In the genomic region with DNA sequence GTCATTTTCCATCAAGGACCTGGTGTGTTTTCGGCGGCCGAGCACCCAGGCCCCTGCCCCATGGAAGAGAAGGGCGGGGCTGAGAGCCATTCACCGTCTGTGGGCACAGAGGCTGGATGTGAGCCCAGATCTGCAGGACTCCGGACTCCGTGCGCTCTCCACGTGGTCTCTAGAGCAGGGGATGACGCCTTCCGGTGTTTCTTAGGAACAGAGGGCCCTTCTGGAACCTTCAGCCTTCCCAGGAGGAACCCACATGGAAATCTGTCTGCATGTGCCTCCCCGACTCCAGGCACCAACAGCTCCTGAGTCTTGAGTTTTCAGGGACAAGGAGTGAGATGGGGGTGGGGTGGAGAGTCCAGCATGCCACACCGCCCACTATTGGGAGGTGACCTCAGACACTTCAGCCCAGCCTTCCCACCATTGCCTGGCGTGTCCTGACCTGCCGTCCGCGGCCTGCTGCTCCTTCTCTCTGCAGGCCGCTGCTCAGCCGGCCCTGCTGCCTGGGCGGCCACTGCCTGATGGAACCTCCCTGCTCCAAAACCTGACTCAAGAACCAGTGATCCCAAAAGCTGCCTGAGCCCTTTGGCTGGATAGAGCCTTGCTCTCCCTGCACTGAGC, we compare ENCODE assay signal across 9 cellular contexts. TPM values are rescaled to one million over a fixed set of nuclear protein-coding genes. Genes with fewer than 3 reads are reported as not detected.
DNase-seq lines count a peak whose midpoint lies in the region; ATAC-seq, FAIRE-seq and TF ChIP-seq lines count a peak whose summit lies in the region.
"Had no signal": no experiment of that assay in that cellular context is flagged by ENCODE, and none has a peak within 500 bp of the region (broad histone marks: within the 10 kb centered on the region; RNA-seq: fewer than 3 reads in every experiment).

No MANE protein-coding gene starts in this region.

- H2AFZ ChIP-seq in K562 (ENCODE audit: low read depth, low read length): peak overlapping the region; percentile 73

- intact Hi-C loops in K562 (cut with micrococcal nuclease): loop anchor here (10.0 kb wide), 1 partner anchor 149 kb away; no protein-coding TSS in a partner anchor

- ATAC-seq in K562: peak; percentile 21
- ATAC-seq in GM21423 (IDR thresholded peaks at IDR 0.05; ENCODE audit: unreplicated experiment): no peak

- H3K36me3 ChIP-seq in K562 (ENCODE audit: control insufficient read depth, insufficient read depth, low read length): no peaks in the 10 kb centered on the region

- no peaks in the 10 kb centered on the region for H3K27me3 ChIP-seq in K562 (ENCODE audit: control insufficient read depth in 2 of 2, insufficient read depth in 2 of 2, low read length in 2 of 2)

- TF ChIP-seq EP300 in K562 (IDR thresholded peaks at IDR 0.05; ENCODE audit: low read length): no peak

- CTCF ChIA-PET in K562 (lab: Yijun Ruan, JAX; ENCODE audit: low intra/inter-chr PET ratio): no interaction called here

- peak overlapping the region; percentile 3; the same call in 1 of the 2 replicates for H3K4me2 ChIP-seq in K562 (ENCODE audit: insufficient read depth, low read length)

- FAIRE-seq in K562 (lab: Jason Lieb, UNC): no peak

- POLR2A ChIA-PET in K562 (lab: Yijun Ruan, JAX): interaction anchor here (0.5 kb wide), 1 partner anchor 334 kb away, joined by 3 read pairs; no protein-coding TSS in a partner anchor

- TF ChIP-seq CTCF in K562 (IDR thresholded peaks at IDR 0.05 in 2 of 3, conservative IDR thresholded peaks at IDR 0.05 in 1 of 3; ENCODE audit: insufficient read depth in 2 of 3, low read depth in 1 of 3, low read length in 3 of 3): 0 out of 6 replicates have a peak, but pooled peaks of 1 of the 3 experiments have one; percentile 11

- no TSS peak for BruUV-seq in K562 (replicated peaks; lab: Mats Ljungman, UMichigan)

- H3K4me1 ChIP-seq in K562 (replicated peaks in 1 of 2; ENCODE audit: control insufficient read depth in 2 of 2, insufficient read depth in 2 of 2, low read length in 2 of 2): peaks cover 19 to 78% of the 10 kb centered on the region in 2 experiments

- TF ChIP-seq POLR2A in K562 (conservative IDR thresholded peaks at IDR 0.05): no peak

- peaks cover 22% of the 10 kb centered on the region for H3K79me2 ChIP-seq in K562 (ENCODE audit: control insufficient read depth, insufficient read depth, low read length)

- H3K27ac ChIP-seq in K562 (ENCODE audit: extremely low read depth, low read depth, low read length) (no peak overlapping the region), skin epidermis (peak overlapping the region in 11 of 21 experiments; percentile 19 to 97 (median 83))

- WGBS in K562 (ENCODE audit: insufficient coverage, low coverage, missing lambda C conversion rate): 40% methylated on average over 13 of the region's 20 CpGs

- H3K4me3 ChIP-seq in K562: no peak overlapping the region
- no peak overlapping the region for H3K4me3 ChIP-seq in skin epidermis

- H3K9ac ChIP-seq in K562 (ENCODE audit: insufficient read depth in 1 of 2, low read depth in 2 of 2, low read length in 2 of 2): peak overlapping the region in 1 of 2 experiments; percentile 38; a peak in 2 of 4 replicates

- peaks cover 5% of the 10 kb centered on the region for H3K9me1 ChIP-seq in K562 (ENCODE audit: control insufficient read depth, insufficient read depth, low read length)

- TF ChIP-seq RAD21 in K562 (CRISPR knock-in tag; conservative IDR thresholded peaks at IDR 0.05 in 1 of 2, IDR thresholded peaks at IDR 0.05 in 1 of 2): no peak

- H4K20me1 ChIP-seq in K562 (replicated peaks; ENCODE audit: control insufficient read depth, insufficient read depth, low read length): no peaks in the 10 kb centered on the region; the same call in none of the 2 replicates

- in situ Hi-C loops in K562 (cut with MboI): no loop called here

- H3K9me3 ChIP-seq in K562 (replicated peaks; ENCODE audit: control insufficient read depth, insufficient read depth, low read depth, low read length): no peaks in the 10 kb centered on the region

- DNase-seq in HPDE6-E6E7 (ENCODE audit: extremely low spot score): peak; percentile 90
- peak; percentile 48 to 58 (median 56) for DNase-seq in K562 (ENCODE audit: extremely low read depth in 1 of 4, low spot score in 3 of 4)
- DNase-seq in iPS-NIHi7 (ENCODE audit: extremely low spot score): peak; percentile 50
- DNase-seq in T-helper 9 cell: no peak
- DNase-seq in NCI-H446 (lab: John Stamatoyannopoulos, UW): no peak
- DNase-seq in stimulated activated CD4-positive, alpha-beta T cell treated with anti-CD3 and anti-CD28 coated beads, Interleukin-4, amount 100 ng/mL, for 1 hour: no peak
- DNase-seq: NCI-H187 treated with DMSO at 0.1 percent for 48 hours had no signal

TF ChIP-seq in K562, 482 proteins besides CTCF, POLR2A, EP300 and RAD21 (continues in another document):
- TF ChIP-seq HDAC6 (IDR thresholded peaks at IDR 0.05; ENCODE audit: low read depth, low read length) (no peak), POLR3G (IDR thresholded peaks at IDR 0.05; ENCODE audit: extremely low read depth, insufficient read length, insufficient replicate concordance) (no peak), BRCA1 (IDR thresholded peaks at IDR 0.05) (no peak), BRCA1 (CRISPR knock-in tag; IDR thresholded peaks at IDR 0.05) (no peak), BCOR (IDR thresholded peaks at IDR 0.05) (no peak), FOXP1 (CRISPR knock-in tag; IDR thresholded peaks at IDR 0.05) (no peak), KLF16 (IDR thresholded peaks at IDR 0.05) (no peak), DDX20 (tag; IDR thresholded peaks at IDR 0.05; ENCODE audit: low read depth) (no peak)
- TF ChIP-seq, protein P1, sequence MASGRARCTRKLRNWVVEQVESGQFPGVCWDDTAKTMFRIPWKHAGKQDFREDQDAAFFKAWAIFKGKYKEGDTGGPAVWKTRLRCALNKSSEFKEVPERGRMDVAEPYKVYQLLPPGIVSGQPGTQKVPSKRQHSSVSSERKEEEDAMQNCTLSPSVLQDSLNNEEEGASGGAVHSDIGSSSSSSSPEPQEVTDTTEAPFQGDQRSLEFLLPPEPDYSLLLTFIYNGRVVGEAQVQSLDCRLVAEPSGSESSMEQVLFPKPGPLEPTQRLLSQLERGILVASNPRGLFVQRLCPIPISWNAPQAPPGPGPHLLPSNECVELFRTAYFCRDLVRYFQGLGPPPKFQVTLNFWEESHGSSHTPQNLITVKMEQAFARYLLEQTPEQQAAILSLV (tag; IDR thresholded peaks at IDR 0.05): no peak
- TF ChIP-seq, protein P2, sequence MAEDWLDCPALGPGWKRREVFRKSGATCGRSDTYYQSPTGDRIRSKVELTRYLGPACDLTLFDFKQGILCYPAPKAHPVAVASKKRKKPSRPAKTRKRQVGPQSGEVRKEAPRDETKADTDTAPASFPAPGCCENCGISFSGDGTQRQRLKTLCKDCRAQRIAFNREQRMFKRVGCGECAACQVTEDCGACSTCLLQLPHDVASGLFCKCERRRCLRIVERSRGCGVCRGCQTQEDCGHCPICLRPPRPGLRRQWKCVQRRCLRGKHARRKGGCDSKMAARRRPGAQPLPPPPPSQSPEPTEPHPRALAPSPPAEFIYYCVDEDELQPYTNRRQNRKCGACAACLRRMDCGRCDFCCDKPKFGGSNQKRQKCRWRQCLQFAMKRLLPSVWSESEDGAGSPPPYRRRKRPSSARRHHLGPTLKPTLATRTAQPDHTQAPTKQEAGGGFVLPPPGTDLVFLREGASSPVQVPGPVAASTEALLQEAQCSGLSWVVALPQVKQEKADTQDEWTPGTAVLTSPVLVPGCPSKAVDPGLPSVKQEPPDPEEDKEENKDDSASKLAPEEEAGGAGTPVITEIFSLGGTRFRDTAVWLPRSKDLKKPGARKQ (CRISPR knock-in tag; IDR thresholded peaks at IDR 0.05): no peak
- TF ChIP-seq, protein P3, sequence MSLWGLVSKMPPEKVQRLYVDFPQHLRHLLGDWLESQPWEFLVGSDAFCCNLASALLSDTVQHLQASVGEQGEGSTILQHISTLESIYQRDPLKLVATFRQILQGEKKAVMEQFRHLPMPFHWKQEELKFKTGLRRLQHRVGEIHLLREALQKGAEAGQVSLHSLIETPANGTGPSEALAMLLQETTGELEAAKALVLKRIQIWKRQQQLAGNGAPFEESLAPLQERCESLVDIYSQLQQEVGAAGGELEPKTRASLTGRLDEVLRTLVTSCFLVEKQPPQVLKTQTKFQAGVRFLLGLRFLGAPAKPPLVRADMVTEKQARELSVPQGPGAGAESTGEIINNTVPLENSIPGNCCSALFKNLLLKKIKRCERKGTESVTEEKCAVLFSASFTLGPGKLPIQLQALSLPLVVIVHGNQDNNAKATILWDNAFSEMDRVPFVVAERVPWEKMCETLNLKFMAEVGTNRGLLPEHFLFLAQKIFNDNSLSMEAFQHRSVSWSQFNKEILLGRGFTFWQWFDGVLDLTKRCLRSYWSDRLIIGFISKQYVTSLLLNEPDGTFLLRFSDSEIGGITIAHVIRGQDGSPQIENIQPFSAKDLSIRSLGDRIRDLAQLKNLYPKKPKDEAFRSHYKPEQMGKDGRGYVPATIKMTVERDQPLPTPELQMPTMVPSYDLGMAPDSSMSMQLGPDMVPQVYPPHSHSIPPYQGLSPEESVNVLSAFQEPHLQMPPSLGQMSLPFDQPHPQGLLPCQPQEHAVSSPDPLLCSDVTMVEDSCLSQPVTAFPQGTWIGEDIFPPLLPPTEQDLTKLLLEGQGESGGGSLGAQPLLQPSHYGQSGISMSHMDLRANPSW (CRISPR knock-in tag; IDR thresholded peaks at IDR 0.05): no peak

RNA-seq across cellular contexts. Expression of a gene that starts 2.4 kb away (rescaled TPM):
- 9.2 and 26.3 TPM in 2 replicates for total RNA-seq in K562 (2011; cell fraction: chromatin; rRNA removed; ENCODE audit: low replicate concordance)
- total RNA-seq in K562 (2011; cell fraction: nucleolus; rRNA removed): 12.6 and 15.3 TPM in 2 replicates
- total RNA-seq in K562 (2011; cell fraction: nucleoplasm; rRNA removed): 9.4 and 10.3 TPM in 2 replicates
- total RNA-seq in K562 (2014; rRNA removed) (9.6 and 11.0 TPM in 2 replicates), K562 (2014; rRNA removed; fragmentation: Illumina TruSeq; extraction: Trizol) (1.5 and 1.8 TPM in 2 replicates), K562 (2015; rRNA removed; fragmentation: Illumina TruSeq; extraction: Trizol) (4.2 and 5.7 TPM in 2 replicates), K562 (2021) (21.4 and 23.6 TPM in 2 replicates)
- polyA plus RNA-seq in K562 (2011; rRNA removed) (4.0 and 4.6 TPM in 2 replicates), K562 (2014; fragmentation: Illumina TruSeq; extraction: Trizol) (5.2 and 14.5 TPM in 2 replicates), K562 (2014; fragmentation: Nextera tagmentation; extraction: Ambion mirVana) (under 1 TPM; 0.35 to 0.56 TPM), K562 (2014; rRNA removed) (6.8 and 14.8 TPM in 2 replicates)
- polyA plus RNA-seq in K562 (2011; cell fraction: cytosol; rRNA removed): 8.4 and 14.0 TPM in 2 replicates
- 7.8 and 14.2 TPM in 2 replicates for polyA plus RNA-seq in K562 (2011; cell fraction: nucleus; rRNA removed)
- polyA plus RNA-seq in K562 (2012): 13.9 and 14.6 TPM in 2 replicates
- polyA minus RNA-seq in K562 (2011; rRNA and poly(A)+ RNA removed): 2.2 and 4.3 TPM in 2 replicates
- polyA minus RNA-seq in K562 (2011; cell fraction: cytosol; rRNA and poly(A)+ RNA removed): 13.6 and 24.3 TPM in 2 replicates
- 6.7 and 8.4 TPM in 2 replicates for polyA minus RNA-seq in K562 (2011; cell fraction: nucleus; rRNA and poly(A)+ RNA removed)

Comparison
In these comparisons a context has a peak if more than half of its experiments do, and no peak if none do; other contexts are left out.
1. DNase-seq: peak in HPDE6-E6E7 (single experiment), K562 (4 of 4) and iPS-NIHi7 (single experiment); none in T-helper 9 cell (single experiment), NCI-H446 (0 of 2) and stimulated activated CD4-positive, alpha-beta T cell treated with anti-CD3 and anti-CD28 coated beads, Interleukin-4, amount 100 ng/mL, for 1 hour (single experiment).